In genomic region chr11:61777234-61778090, GRCh38 we compare ENCODE assay signal across 7 cellular contexts. TPM values are rescaled to one million over a fixed set of nuclear protein-coding genes. Genes with fewer than 3 reads are reported as not detected.
A peak's percentile ranks its signal among the peaks of the same experiment; 100 is the strongest.
DNase-seq lines count a peak whose midpoint lies in the region; ATAC-seq and TF ChIP-seq lines count a peak whose summit lies in the region.

No MANE protein-coding gene starts in this region.

- H3K36me3 ChIP-seq in OCI-LY7 (ENCODE audit: insufficient read depth, low read length) = no peaks in the 10 kb centered on the region

- peaks cover 5% of the 10 kb centered on the region for H3K4me1 ChIP-seq in OCI-LY7 (ENCODE audit: insufficient read depth, low read length, poor library complexity, severe bottlenecking)

- no peaks in the 10 kb centered on the region for H3K9me2 ChIP-seq in OCI-LY7 (ENCODE audit: insufficient read depth, low read length)

- no peaks in the 10 kb centered on the region for H4K20me1 ChIP-seq in OCI-LY7 (ENCODE audit: insufficient read depth, low read length)

- H3K79me2 ChIP-seq in OCI-LY7 (ENCODE audit: insufficient read depth, low read depth, low read length) = no peaks in the 10 kb centered on the region

- TF ChIP-seq CTCF in OCI-LY7 (conservative IDR thresholded peaks at IDR 0.05; ENCODE audit: low read length) = no peak

- DNase-seq in T follicular helper cell (ENCODE audit: low read depth) = peak; percentile 55
- peak; percentile 66 for DNase-seq in activated naive CD4-positive, alpha-beta T cell treated with anti-CD3 and anti-CD28 coated beads, Interleukin-2, amount 50 U/mL, for 16 hours
- DNase-seq in left lobe of liver (ENCODE audit: low spot score) = no peak
- peak; percentile 46 for DNase-seq in stimulated activated CD8-positive, alpha-beta memory T cell treated with anti-CD3 and anti-CD28 coated beads, Interleukin-7, amount 100 ng/mL, for 24 hours (ENCODE audit: low read depth)
- DNase-seq in SK-N-DZ (ENCODE audit: low spot score) = no peak
- DNase-seq in OCI-LY7 (ENCODE audit: low spot score) = no peak
- no peak for DNase-seq in MV-4-11 (lab: John Stamatoyannopoulos, UW)

- intact Hi-C loops in OCI-LY7 (cut with micrococcal nuclease; ENCODE audit: unreplicated experiment) = no loop called here

- H2AFZ ChIP-seq in OCI-LY7 (ENCODE audit: low read length) = no peak overlapping the region

- peak; percentile 6 for ATAC-seq in left lobe of liver

- BruUV-seq in OCI-LY7 (replicated peaks; lab: Mats Ljungman, UMichigan) = no TSS peak

- CTCF ChIA-PET in OCI-LY7 (lab: Charles Lee; ENCODE audit: unreplicated experiment) = no interaction called here

- H3K9me3 ChIP-seq in OCI-LY7 (ENCODE audit: low read length) = no peaks in the 10 kb centered on the region

- H3K27ac ChIP-seq in OCI-LY7 (ENCODE audit: low read depth, low read length, poor library complexity, severe bottlenecking) = no peak overlapping the region

- POLR2A ChIA-PET in OCI-LY7 (lab: Charles Lee) = no interaction called here

- no peak overlapping the region for H3K4me2 ChIP-seq in OCI-LY7 (ENCODE audit: low read length)

- H3K4me3 ChIP-seq in OCI-LY7 (ENCODE audit: low read depth, low read length, poor library complexity, severe bottlenecking) = no peak overlapping the region

RNA-seq across cellular contexts. Expression of gene TMEM258, which starts 14.9 kb away (rescaled TPM):
- 58.5 TPM for total RNA-seq in left lobe of liver
- 147 and 242 TPM in 2 replicates for polyA plus RNA-seq in SK-N-DZ (2014; cell fraction: cytosol; rRNA removed)
- 86.1 and 95.3 TPM in 2 replicates for polyA plus RNA-seq in SK-N-DZ (2014; cell fraction: nucleus; rRNA removed)
- 119 and 174 TPM in 2 replicates for total RNA-seq in OCI-LY7 (2014; rRNA removed; shearing (Covaris generic))
- 173 and 174 TPM in 2 replicates for total RNA-seq in OCI-LY7 (2022)

RNA-seq across cellular contexts. Expression of gene FEN1, which starts 15.2 kb away (rescaled TPM):
- total RNA-seq in left lobe of liver (5.1 TPM), OCI-LY7 (2022) (102 and 123 TPM in 2 replicates)
- polyA plus RNA-seq in SK-N-DZ (2014; cell fraction: cytosol; rRNA removed) = 184 and 207 TPM in 2 replicates
- 56.1 and 83.9 TPM in 2 replicates for polyA plus RNA-seq in SK-N-DZ (2014; cell fraction: nucleus; rRNA removed)
- 143 and 153 TPM in 2 replicates for total RNA-seq in OCI-LY7 (2014; rRNA removed; shearing (Covaris generic))

RNA-seq across cellular contexts. Expression of gene MYRF, which starts 25.0 kb away (rescaled TPM):
- total RNA-seq in left lobe of liver (15.9 TPM), OCI-LY7 (2022) (0.98 and 1.1 TPM in 2 replicates)
- 15.1 and 15.2 TPM in 2 replicates for polyA plus RNA-seq in SK-N-DZ (2014; cell fraction: cytosol; rRNA removed)
- 68.5 and 88.2 TPM in 2 replicates for polyA plus RNA-seq in SK-N-DZ (2014; cell fraction: nucleus; rRNA removed)
- 0.19 and 0.23 TPM in 2 replicates for total RNA-seq in OCI-LY7 (2014; rRNA removed; shearing (Covaris generic))

RNA-seq across cellular contexts. Expression of gene FADS1, which starts 39.3 kb away (rescaled TPM):
- total RNA-seq in left lobe of liver (34.6 TPM), OCI-LY7 (2022) (not detected in 2 replicates)
- 182 and 212 TPM in 2 replicates for polyA plus RNA-seq in SK-N-DZ (2014; cell fraction: cytosol; rRNA removed)
- 118 and 119 TPM in 2 replicates for polyA plus RNA-seq in SK-N-DZ (2014; cell fraction: nucleus; rRNA removed)
- not detected in 2 replicates for total RNA-seq in OCI-LY7 (2014; rRNA removed; shearing (Covaris generic))

RNA-seq across cellular contexts. Expression of gene FADS2, which starts 50.6 kb away (rescaled TPM):
- 113 TPM for total RNA-seq in left lobe of liver
- polyA plus RNA-seq in SK-N-DZ (2014; cell fraction: cytosol; rRNA removed) = 238 and 253 TPM in 2 replicates
- polyA plus RNA-seq in SK-N-DZ (2014; cell fraction: nucleus; rRNA removed) = 137 and 153 TPM in 2 replicates
- total RNA-seq in OCI-LY7 (2014; rRNA removed; shearing (Covaris generic)) = 0.31 and 0.95 TPM in 2 replicates
- total RNA-seq in OCI-LY7 (2022) = 2.3 and 2.8 TPM in 2 replicates

Comparison
In these comparisons a context has a peak if more than half of its experiments do, and no peak if none do; other contexts are left out.
1. DNase-seq: peak in T follicular helper cell (single experiment), activated naive CD4-positive, alpha-beta T cell treated with anti-CD3 and anti-CD28 coated beads, Interleukin-2, amount 50 U/mL, for 16 hours (single experiment) and stimulated activated CD8-positive, alpha-beta memory T cell treated with anti-CD3 and anti-CD28 coated beads, Interleukin-7, amount 100 ng/mL, for 24 hours (single experiment); none in left lobe of liver (single experiment), SK-N-DZ (single experiment), OCI-LY7 (single experiment) and MV-4-11 (single experiment).
2. RNA of gene FEN1, which starts 15.2 kb away (total RNA-seq): 102 to 153 TPM in OCI-LY7; 5.1 TPM in left lobe of liver (single experiment); every median in the first group is over 10 times any median in the second.